In the genomic region with DNA sequence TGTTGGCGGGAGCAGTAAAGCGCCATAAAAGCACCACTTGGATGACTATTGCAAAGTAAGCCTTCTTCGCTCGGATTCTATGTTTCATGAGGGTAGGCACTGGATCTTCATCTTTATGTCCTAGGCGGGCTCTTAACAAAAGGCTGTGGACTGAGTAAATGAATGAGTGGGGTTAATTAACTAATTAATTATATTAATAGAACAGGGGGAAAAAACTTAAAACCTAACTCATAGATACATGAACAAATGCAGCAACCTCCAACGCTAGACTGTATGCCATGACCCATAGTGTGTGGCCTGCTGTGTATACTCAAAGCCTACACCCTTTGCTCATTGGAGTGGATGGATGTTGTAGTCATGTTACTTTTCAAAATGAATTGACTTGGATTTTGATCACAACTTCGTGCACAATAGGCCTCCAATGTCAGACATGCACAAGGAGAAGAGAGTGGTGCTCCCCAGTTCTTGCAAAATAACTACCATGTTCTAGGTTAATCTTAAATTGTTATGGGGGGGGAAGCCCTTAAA, we compare ENCODE assay signal across 9 cellular contexts. TPM values are rescaled to one million over a fixed set of nuclear protein-coding genes. Genes with fewer than 3 reads are reported as not detected.
A peak's percentile ranks its signal among the peaks of the same experiment; 100 is the strongest.
DNase-seq lines count a peak whose midpoint lies in the region; ATAC-seq and TF ChIP-seq lines count a peak whose summit lies in the region.
"Had no signal": no experiment of that assay in that cellular context is flagged by ENCODE, and none has a peak within 500 bp of the region (broad histone marks: within the 10 kb centered on the region; RNA-seq: fewer than 3 reads in every experiment).

No MANE protein-coding gene starts in this region.

- CTCF ChIA-PET in SK-N-SH (lab: Yijun Ruan, JAX) = interaction anchor here (0.6 to 1.4 kb wide), 2 partner anchors 13 to 173 kb away, joined by 3 to 4 read pairs; no protein-coding TSS in a partner anchor

- no peak for TF ChIP-seq RAD21 in SK-N-SH (IDR thresholded peaks at IDR 0.05; ENCODE audit: low read length)

- no peak overlapping the region for H3K4me3 ChIP-seq in SK-N-SH (ENCODE audit: low read depth in 2 of 2, low read length in 1 of 2)
- no peak overlapping the region for H3K4me3 ChIP-seq in hepatocyte
- H3K4me3 ChIP-seq in smooth muscle cell = peak overlapping the region; percentile 54

- no peaks in the 10 kb centered on the region for H3K36me3 ChIP-seq in SK-N-SH (replicated peaks in 1 of 2; ENCODE audit: control insufficient read depth in 1 of 2, insufficient read depth in 2 of 2, low read length in 1 of 2)
- no peaks in the 10 kb centered on the region for H3K36me3 ChIP-seq in hepatocyte (replicated peaks; ENCODE audit: insufficient read depth, low read depth)
- H3K36me3 ChIP-seq in smooth muscle cell (ENCODE audit: low read depth) = no peaks in the 10 kb centered on the region

- H4K20me1 ChIP-seq in SK-N-SH (ENCODE audit: insufficient read depth) = peaks cover 6% of the 10 kb centered on the region; the same call in 1 of the 2 replicates
- H4K20me1 ChIP-seq in hepatocyte (ENCODE audit: insufficient read depth, poor library complexity, severe bottlenecking) = peaks cover 7% of the 10 kb centered on the region
- peaks cover 11% of the 10 kb centered on the region for H4K20me1 ChIP-seq in smooth muscle cell (ENCODE audit: low read depth)

- H3K27ac ChIP-seq in SK-N-SH (ENCODE audit: low read depth in 2 of 2, low read length in 1 of 2) (no peak overlapping the region), hepatocyte (no peak overlapping the region), smooth muscle cell (ENCODE audit: low read depth) (no peak overlapping the region)

- H3F3A ChIP-seq in SK-N-SH (replicated peaks; ENCODE audit: insufficient read depth) = peaks cover 7% of the 10 kb centered on the region
- no peaks in the 10 kb centered on the region for H3F3A ChIP-seq in smooth muscle cell (ENCODE audit: low read depth)

- H3K9ac ChIP-seq in SK-N-SH = no peak overlapping the region
- H3K9ac ChIP-seq in smooth muscle cell (ENCODE audit: low read depth) = no peak overlapping the region

- H3K4me2 ChIP-seq in SK-N-SH (peak overlapping the region; percentile 47; the same call in 1 of the 2 replicates), hepatocyte (peak overlapping the region; percentile 97), smooth muscle cell (peak overlapping the region; percentile 93)

- H3K4me1 ChIP-seq in SK-N-SH (ENCODE audit: control insufficient read depth in 1 of 2, insufficient read depth in 2 of 2, low read depth in 1 of 2, low read length in 1 of 2) = peaks cover 0 to 13% of the 10 kb centered on the region in 2 experiments; a peak in 1 of 4 replicates
- peaks cover 41% of the 10 kb centered on the region for H3K4me1 ChIP-seq in hepatocyte (ENCODE audit: insufficient read depth)
- H3K4me1 ChIP-seq in smooth muscle cell (ENCODE audit: low read depth) = peaks cover 41% of the 10 kb centered on the region

- H3K27me3 ChIP-seq in SK-N-SH (ENCODE audit: insufficient read depth) (peaks cover 71% of the 10 kb centered on the region), hepatocyte (peaks cover 94% of the 10 kb centered on the region), smooth muscle cell (ENCODE audit: low read depth) (peaks cover 98% of the 10 kb centered on the region)

- POLR2A ChIA-PET in SK-N-SH (lab: Yijun Ruan, JAX) = no interaction called here

- ATAC-seq in SK-N-SH treated with all-trans-retinoic acid at 6 μM for 48 hours (no peak), HG02798 (IDR thresholded peaks at IDR 0.05; ENCODE audit: poor library complexity, unreplicated experiment) (no peak)
- ATAC-seq: sciatic nerve had no signal

- 71% methylated on average over 5 of the region's 7 CpGs for WGBS in SK-N-SH (ENCODE audit: low lambda C conversion rate)
- WGBS in hepatocyte (ENCODE audit: low lambda C conversion rate, missing lambda C conversion rate) = 32% methylated on average over 7 of the region's 7 CpGs
- 27% methylated on average over 7 of the region's 7 CpGs for WGBS in smooth muscle cell (ENCODE audit: low lambda C conversion rate)

- no peaks in the 10 kb centered on the region for H3K9me3 ChIP-seq in SK-N-SH
- H3K9me3 ChIP-seq in hepatocyte (ENCODE audit: low read depth) = no peaks in the 10 kb centered on the region
- H3K9me3 ChIP-seq in smooth muscle cell (replicated peaks; ENCODE audit: low read depth) = no peaks in the 10 kb centered on the region

- DNase-seq in SK-N-SH = no peak
- peak; percentile 14 for DNase-seq in RKO (ENCODE audit: low spot score)
- no peak for DNase-seq in hepatocyte (ENCODE audit: low spot score)
- no peak for DNase-seq in smooth muscle cell (lab: John Stamatoyannopoulos, UW; ENCODE audit: unreplicated experiment)
- DNase-seq in stimulated activated CD4-positive, alpha-beta T cell treated with anti-CD3 and anti-CD28 coated beads, Interleukin-1b, Interleukin-23, amount 100 ng/mL, for 48 hours = no peak
- DNase-seq in ureter (ENCODE audit: low spot score) = no peak

- H3K9me2 ChIP-seq in SK-N-SH = no peaks in the 10 kb centered on the region
- H3K9me2 ChIP-seq in hepatocyte (replicated peaks; ENCODE audit: insufficient read depth) = no peaks in the 10 kb centered on the region

- TF ChIP-seq EP300 in SK-N-SH (IDR thresholded peaks at IDR 0.05; ENCODE audit: borderline replicate concordance in 1 of 2, low read depth in 1 of 2, low read length in 1 of 2) = no peak

- H2AFZ ChIP-seq in SK-N-SH (ENCODE audit: low read depth) (no peak overlapping the region), hepatocyte (peak overlapping the region; percentile 66), smooth muscle cell (ENCODE audit: low read depth) (no peak overlapping the region)

- TF ChIP-seq CTCF in SK-N-SH (IDR thresholded peaks at IDR 0.05) (no peak), hepatocyte (IDR thresholded peaks at IDR 0.05; ENCODE audit: poor library complexity) (no peak), smooth muscle cell (IDR thresholded peaks at IDR 0.05; ENCODE audit: borderline replicate concordance, insufficient read depth, poor library complexity, severe bottlenecking) (no peak)

- H3K79me2 ChIP-seq in SK-N-SH (ENCODE audit: insufficient read depth) (no peaks in the 10 kb centered on the region), hepatocyte (no peaks in the 10 kb centered on the region), smooth muscle cell (ENCODE audit: low read depth) (no peaks in the 10 kb centered on the region)

TF ChIP-seq in SK-N-SH, 30 proteins besides CTCF, POLR2A, EP300 and RAD21 (continues in another document):
- TF ChIP-seq TAF1 (IDR thresholded peaks at IDR 0.05; ENCODE audit: borderline replicate concordance, low read depth, low read length) = no peak
- TF ChIP-seq MXI1 (IDR thresholded peaks at IDR 0.05; ENCODE audit: low read depth, low read length) = no peak
- no peak for TF ChIP-seq SMC3 (IDR thresholded peaks at IDR 0.05; ENCODE audit: low read depth, low read length)
- TF ChIP-seq NFIC (IDR thresholded peaks at IDR 0.05; ENCODE audit: borderline replicate concordance) = no peak
- TF ChIP-seq MAX (IDR thresholded peaks at IDR 0.05; ENCODE audit: low read depth) = no peak
- TF ChIP-seq RCOR1 (IDR thresholded peaks at IDR 0.05; ENCODE audit: low read length) = no peak
- TF ChIP-seq, protein P1, sequence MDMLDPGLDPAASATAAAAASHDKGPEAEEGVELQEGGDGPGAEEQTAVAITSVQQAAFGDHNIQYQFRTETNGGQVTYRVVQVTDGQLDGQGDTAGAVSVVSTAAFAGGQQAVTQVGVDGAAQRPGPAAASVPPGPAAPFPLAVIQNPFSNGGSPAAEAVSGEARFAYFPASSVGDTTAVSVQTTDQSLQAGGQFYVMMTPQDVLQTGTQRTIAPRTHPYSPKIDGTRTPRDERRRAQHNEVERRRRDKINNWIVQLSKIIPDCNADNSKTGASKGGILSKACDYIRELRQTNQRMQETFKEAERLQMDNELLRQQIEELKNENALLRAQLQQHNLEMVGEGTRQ (IDR thresholded peaks at IDR 0.05; ENCODE audit: borderline replicate concordance, low read depth, low read length) = no peak
- no peak for TF ChIP-seq FOXJ3 (CRISPR knock-in tag; IDR thresholded peaks at IDR 0.05)

TF ChIP-seq in SK-N-SH treated with all-trans-retinoic acid at 6 μM for 48 hours, 23 proteins besides CTCF, POLR2A, EP300 and RAD21:
- TF ChIP-seq RARB (CRISPR knock-in tag; IDR thresholded peaks at IDR 0.05) (no peak), ISL1 (CRISPR knock-in tag; IDR thresholded peaks at IDR 0.05) (no peak), ZNF8 (CRISPR knock-in tag; IDR thresholded peaks at IDR 0.05) (no peak)

RNA-seq across cellular contexts. Expression of gene GFI1, which starts 0.4 kb away (rescaled TPM):
- polyA plus RNA-seq in SK-N-SH (2012; rRNA removed) (0.18 and 0.19 TPM in 2 replicates), hepatocyte (0.41 TPM in 1 of 2 replicates, not detected in the other), smooth muscle cell (not detected in 2 replicates)
- 0.08 and 0.12 TPM in 2 replicates for polyA plus RNA-seq in SK-N-SH (2012; cell fraction: cytosol; rRNA removed)
- 0.62 and 0.69 TPM in 2 replicates for polyA plus RNA-seq in SK-N-SH (2012; cell fraction: nucleus; rRNA removed)
- total RNA-seq in hepatocyte (0.10 and 0.24 TPM in 2 replicates), smooth muscle cell (0.13 and 0.40 TPM in 2 replicates), ureter (2.4 TPM)

Comparison
In these comparisons a context has a peak if more than half of its experiments do, and no peak if none do; other contexts are left out.
1. H3K4me2 ChIP-seq: peak in every context shown above with its lines; median percentile 97 in hepatocyte; 93 in smooth muscle cell; 47 in SK-N-SH.